Comparison of ENCODE assay signal across 8 cellular contexts in the genomic region with DNA sequence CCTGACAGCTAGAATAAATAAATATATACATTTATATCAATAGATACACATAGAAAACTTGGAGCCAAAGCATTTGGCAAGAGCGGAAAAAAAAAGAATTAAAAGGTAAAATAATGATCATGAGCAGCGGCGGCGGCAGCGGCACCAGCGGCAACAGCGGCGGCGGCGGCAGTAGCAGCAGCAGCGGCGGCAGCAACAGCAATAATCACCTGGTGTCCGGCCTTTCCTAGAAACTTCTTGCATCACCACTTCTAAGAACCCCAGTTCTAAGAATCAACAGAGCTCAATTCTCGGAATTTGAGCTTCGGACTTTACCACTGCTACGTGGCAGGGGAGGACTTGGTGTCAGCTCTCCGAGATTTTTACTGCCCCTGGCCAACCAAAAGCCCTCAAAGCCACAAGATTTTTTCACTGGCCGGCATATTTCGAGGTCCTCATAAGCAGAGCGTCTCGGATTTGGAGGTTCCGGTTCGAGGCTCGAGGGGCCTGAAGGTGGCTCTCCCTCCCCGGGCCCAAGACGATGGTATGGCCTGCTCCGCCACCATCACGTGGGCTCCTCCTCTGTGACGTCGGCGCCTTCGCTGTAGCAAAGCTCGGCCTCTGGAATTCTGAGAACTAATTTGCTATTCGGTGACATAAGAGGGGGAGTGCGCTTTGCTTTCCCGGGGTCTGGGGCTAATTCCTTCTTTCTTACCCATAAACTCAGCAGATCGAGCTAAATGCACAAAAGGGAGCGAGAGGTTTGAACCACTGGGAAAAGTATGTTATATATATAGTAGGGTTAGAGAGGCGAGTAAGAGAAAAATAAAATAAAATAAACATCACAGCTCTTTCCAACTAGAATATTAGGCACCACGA. TPM values are rescaled to one million over a fixed set of nuclear protein-coding genes. Genes with fewer than 3 reads are reported as not detected.
A peak's percentile ranks its signal among the peaks of the same experiment; 100 is the strongest.
DNase-seq lines count a peak whose midpoint lies in the region; ATAC-seq, FAIRE-seq and TF ChIP-seq lines count a peak whose summit lies in the region.

A gene (minus strand): TSS at position 268 of the 858 bp plus-strand sequence. CDS start 11,775 bp downstream, outside the sequence.

- no peak within 1 kb of the TSS for H4K8ac ChIP-seq in neuronal stem cell (ENCODE audit: low read depth, low read length)

- ATAC-seq in HG02610 (IDR thresholded peaks at IDR 0.05; ENCODE audit: unreplicated experiment) (peak; percentile 83), SK-N-SH treated with all-trans-retinoic acid at 6 μM for 48 hours (peak; percentile 64), gastroesophageal sphincter (peak; percentile 80)

- H3K27ac ChIP-seq in gastroesophageal sphincter (peak within 1 kb of the TSS; percentile 88 to 99 (median 96)), neuronal stem cell (replicated peaks; ENCODE audit: low read length) (peak within 1 kb of the TSS; percentile 66)

- H2BK15ac ChIP-seq in neuronal stem cell (ENCODE audit: low read length): peak within 1 kb of the TSS; percentile 89

- 0% methylated on average over 7 to 22 of the region's 40 CpGs for WGBS in gastroesophageal sphincter (ENCODE audit: low coverage in 1 of 2), 2 donors
- WGBS in neuronal stem cell (ENCODE audit: extremely low coverage in 2 of 2, insufficient read length in 2 of 2, insufficient replicate concordance in 1 of 2), 2 donors: no CpG with 5 or more reads among the region's 40 CpGs

- H3K9me3 ChIP-seq in gastroesophageal sphincter (no peaks in the 10 kb centered on the region), neuronal stem cell (replicated peaks in 1 of 2; ENCODE audit: control insufficient read depth in 2 of 2, insufficient read depth in 1 of 2, low read depth in 1 of 2, low read length in 2 of 2) (no peaks in the 10 kb centered on the region)

- H3K36me3 ChIP-seq in gastroesophageal sphincter (no peaks in the 10 kb centered on the region), neuronal stem cell (replicated peaks in 1 of 2; ENCODE audit: control insufficient read depth in 2 of 2, insufficient read depth in 2 of 2, low read length in 2 of 2) (no peaks in the 10 kb centered on the region)

- H2AFZ ChIP-seq in neuronal stem cell (ENCODE audit: low read length): peak within 1 kb of the TSS; percentile 98

- peak within 1 kb of the TSS; percentile 83 for H3K23ac ChIP-seq in neuronal stem cell (ENCODE audit: low read depth, low read length, poor library complexity)

- peak within 1 kb of the TSS; percentile 90 for H3K9ac ChIP-seq in neuronal stem cell (ENCODE audit: low read depth, low read length, poor library complexity)

- peak within 1 kb of the TSS; percentile 33 for H2BK5ac ChIP-seq in neuronal stem cell (ENCODE audit: low read length)

- H3K4me3 ChIP-seq in gastroesophageal sphincter: peak within 1 kb of the TSS; percentile 61 to 68
- peak within 1 kb of the TSS; percentile 85 to 91 for H3K4me3 ChIP-seq in neuronal stem cell (ENCODE audit: low read length in 2 of 2)

- peak; percentile 69 for FAIRE-seq in G401.6 (lab: Jason Lieb, UNC)

- peaks cover 0 to 68% (median 0%) of the 10 kb centered on the region in 3 donors for H3K4me1 ChIP-seq in gastroesophageal sphincter
- peaks cover 13 to 23% of the 10 kb centered on the region in 2 donors for H3K4me1 ChIP-seq in neuronal stem cell (ENCODE audit: control insufficient read depth in 2 of 2, insufficient read depth in 1 of 2, low read depth in 1 of 2, low read length in 2 of 2)

- peak within 1 kb of the TSS; percentile 23 for H3K14ac ChIP-seq in neuronal stem cell (ENCODE audit: low read length)

- DNase-seq in NCI-H1092 treated with DMSO at 0.1 percent for 48 hours (lab: John Stamatoyannopoulos, UW) (peak; percentile 86), neuronal stem cell (ENCODE audit: low spot score) (peak; percentile 99), superior temporal gyrus (ENCODE audit: extremely low spot score) (peak; percentile 98)
- DNase-seq in activated naive CD4-positive, alpha-beta T cell treated with anti-CD3 and anti-CD28 coated beads, Interleukin-2, amount 50 U/mL, for 16 hours: peak; percentile 83

- TF ChIP-seq EP300 in gastroesophageal sphincter (IDR thresholded peaks at IDR 0.05): peak; percentile 78

- H3K4me2 ChIP-seq in neuronal stem cell (ENCODE audit: insufficient read depth, low read length, poor library complexity, severe bottlenecking): peak within 1 kb of the TSS; percentile 92

- no peak within 1 kb of the TSS for H4K91ac ChIP-seq in neuronal stem cell (ENCODE audit: low read depth, low read length, poor library complexity)

- peak; percentile 96 to 97 for TF ChIP-seq POLR2A in gastroesophageal sphincter (IDR thresholded peaks at IDR 0.05)

- no peak within 1 kb of the TSS for H2BK120ac ChIP-seq in neuronal stem cell (ENCODE audit: low read depth, low read length)

- peak in 2 of 4 experiments; percentile 10 to 33 for TF ChIP-seq CTCF in gastroesophageal sphincter (IDR thresholded peaks at IDR 0.05)

- H3K27me3 ChIP-seq in gastroesophageal sphincter (no peaks in the 10 kb centered on the region), neuronal stem cell (ENCODE audit: control insufficient read depth in 3 of 3, insufficient read depth in 3 of 3, low read depth in 1 of 3, low read length in 3 of 3) (peaks cover 0 to 3% (median 0%) of the 10 kb centered on the region in 3 experiments)

- peak within 1 kb of the TSS; percentile 95 for H3K18ac ChIP-seq in neuronal stem cell (ENCODE audit: low read length)

- no peak within 1 kb of the TSS for H2AK5ac ChIP-seq in neuronal stem cell (ENCODE audit: low read depth, low read length)

- H3K4ac ChIP-seq in neuronal stem cell (ENCODE audit: low read length): no peak within 1 kb of the TSS

- no peaks in the 10 kb centered on the region for H3K79me1 ChIP-seq in neuronal stem cell (ENCODE audit: low read depth, low read length)

- H2BK12ac ChIP-seq in neuronal stem cell (ENCODE audit: low read length): no peak within 1 kb of the TSS

TF ChIP-seq in SK-N-SH treated with all-trans-retinoic acid at 6 μM for 48 hours, 23 proteins besides CTCF, POLR2A, EP300 and RAD21 (continues in another document):
- TF ChIP-seq ZNF70 (CRISPR knock-in tag; IDR thresholded peaks at IDR 0.05): no peak
- TF ChIP-seq ZNF565 (CRISPR knock-in tag; conservative IDR thresholded peaks at IDR 0.05; ENCODE audit: low read depth): no peak
- TF ChIP-seq, protein P1, sequence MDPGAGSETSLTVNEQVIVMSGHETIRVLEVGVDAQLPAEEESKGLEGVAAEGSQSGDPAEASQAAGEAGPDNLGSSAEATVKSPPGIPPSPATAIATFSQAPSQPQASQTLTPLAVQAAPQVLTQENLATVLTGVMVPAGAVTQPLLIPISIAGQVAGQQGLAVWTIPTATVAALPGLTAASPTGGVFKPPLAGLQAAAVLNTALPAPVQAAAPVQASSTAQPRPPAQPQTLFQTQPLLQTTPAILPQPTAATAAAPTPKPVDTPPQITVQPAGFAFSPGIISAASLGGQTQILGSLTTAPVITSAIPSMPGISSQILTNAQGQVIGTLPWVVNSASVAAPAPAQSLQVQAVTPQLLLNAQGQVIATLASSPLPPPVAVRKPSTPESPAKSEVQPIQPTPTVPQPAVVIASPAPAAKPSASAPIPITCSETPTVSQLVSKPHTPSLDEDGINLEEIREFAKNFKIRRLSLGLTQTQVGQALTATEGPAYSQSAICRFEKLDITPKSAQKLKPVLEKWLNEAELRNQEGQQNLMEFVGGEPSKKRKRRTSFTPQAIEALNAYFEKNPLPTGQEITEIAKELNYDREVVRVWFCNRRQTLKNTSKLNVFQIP (CRISPR knock-in tag; IDR thresholded peaks at IDR 0.05; ENCODE audit: borderline replicate concordance, low read depth): no peak
- TF ChIP-seq ZC3H10 (CRISPR knock-in tag; IDR thresholded peaks at IDR 0.05): no peak
- no peak for TF ChIP-seq GLIS3 (CRISPR knock-in tag; IDR thresholded peaks at IDR 0.05)
- TF ChIP-seq, protein P2, sequence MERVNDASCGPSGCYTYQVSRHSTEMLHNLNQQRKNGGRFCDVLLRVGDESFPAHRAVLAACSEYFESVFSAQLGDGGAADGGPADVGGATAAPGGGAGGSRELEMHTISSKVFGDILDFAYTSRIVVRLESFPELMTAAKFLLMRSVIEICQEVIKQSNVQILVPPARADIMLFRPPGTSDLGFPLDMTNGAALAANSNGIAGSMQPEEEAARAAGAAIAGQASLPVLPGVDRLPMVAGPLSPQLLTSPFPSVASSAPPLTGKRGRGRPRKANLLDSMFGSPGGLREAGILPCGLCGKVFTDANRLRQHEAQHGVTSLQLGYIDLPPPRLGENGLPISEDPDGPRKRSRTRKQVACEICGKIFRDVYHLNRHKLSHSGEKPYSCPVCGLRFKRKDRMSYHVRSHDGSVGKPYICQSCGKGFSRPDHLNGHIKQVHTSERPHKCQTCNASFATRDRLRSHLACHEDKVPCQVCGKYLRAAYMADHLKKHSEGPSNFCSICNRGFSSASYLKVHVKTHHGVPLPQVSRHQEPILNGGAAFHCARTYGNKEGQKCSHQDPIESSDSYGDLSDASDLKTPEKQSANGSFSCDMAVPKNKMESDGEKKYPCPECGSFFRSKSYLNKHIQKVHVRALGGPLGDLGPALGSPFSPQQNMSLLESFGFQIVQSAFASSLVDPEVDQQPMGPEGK (CRISPR knock-in tag; IDR thresholded peaks at IDR 0.05; ENCODE audit: borderline replicate concordance): 0 out of 2 replicates have a peak, but pooled peaks have one; percentile 28
- TF ChIP-seq, protein P3, sequence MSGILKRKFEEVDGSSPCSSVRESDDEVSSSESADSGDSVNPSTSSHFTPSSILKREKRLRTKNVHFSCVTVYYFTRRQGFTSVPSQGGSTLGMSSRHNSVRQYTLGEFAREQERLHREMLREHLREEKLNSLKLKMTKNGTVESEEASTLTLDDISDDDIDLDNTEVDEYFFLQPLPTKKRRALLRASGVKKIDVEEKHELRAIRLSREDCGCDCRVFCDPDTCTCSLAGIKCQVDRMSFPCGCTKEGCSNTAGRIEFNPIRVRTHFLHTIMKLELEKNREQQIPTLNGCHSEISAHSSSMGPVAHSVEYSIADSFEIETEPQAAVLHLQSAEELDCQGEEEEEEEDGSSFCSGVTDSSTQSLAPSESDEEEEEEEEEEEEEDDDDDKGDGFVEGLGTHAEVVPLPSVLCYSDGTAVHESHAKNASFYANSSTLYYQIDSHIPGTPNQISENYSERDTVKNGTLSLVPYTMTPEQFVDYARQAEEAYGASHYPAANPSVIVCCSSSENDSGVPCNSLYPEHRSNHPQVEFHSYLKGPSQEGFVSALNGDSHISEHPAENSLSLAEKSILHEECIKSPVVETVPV (CRISPR knock-in tag; IDR thresholded peaks at IDR 0.05): no peak

RNA-seq across cellular contexts. Expression of the gene that starts here (rescaled TPM):
- 100 to 1,000 TPM in 3 of 4 donors, 10 to 100 TPM in 1; 60.0 to 146 (median 115) TPM for total RNA-seq in gastroesophageal sphincter
- polyA plus RNA-seq in neuronal stem cell (2013, experiment 1 of 2): 12.1 TPM
- polyA plus RNA-seq in neuronal stem cell (2013, experiment 2 of 2): 12.1 TPM

Comparison
In these comparisons a context has a peak if more than half of its experiments do, and no peak if none do; other contexts are left out.
1. Peak in every context shown above with its lines: DNase-seq, ATAC-seq, H3K4me3 ChIP-seq and H3K27ac ChIP-seq.